Comparison of ENCODE assay signal across 11 cellular contexts in genomic region chr1:26125946-26126320, GRCh38. TPM values are rescaled to one million over a fixed set of nuclear protein-coding genes. Genes with fewer than 3 reads are reported as not detected.
DNase-seq lines count a peak whose midpoint lies in the region; ATAC-seq and TF ChIP-seq lines count a peak whose summit lies in the region.
"Had no signal": no experiment of that assay in that cellular context is flagged by ENCODE, and none has a peak within 500 bp of the region (broad histone marks: within the 10 kb centered on the region; RNA-seq: fewer than 3 reads in every experiment).

No MANE protein-coding gene starts in this region.

- peaks cover 51% of the 10 kb centered on the region for H3K4me1 Mint-ChIP-seq in activated T-cell treated with anti-CD3 and anti-CD28 coated beads, Interleukin-2, amount 50 U/mL, for 4 hours (ENCODE audit: low read depth)
- peaks cover 31% of the 10 kb centered on the region for H3K4me1 Mint-ChIP-seq in T-helper 17 cell

- H3K27me3 Mint-ChIP-seq in activated T-cell treated with anti-CD3 and anti-CD28 coated beads, Interleukin-2, amount 50 U/mL, for 4 hours (ENCODE audit: low read depth), result peaks cover 1% of the 10 kb centered on the region
- no peaks in the 10 kb centered on the region for H3K27me3 Mint-ChIP-seq in T-helper 17 cell

- H2AFZ ChIP-seq in hepatocyte, result no peak overlapping the region
- H2AFZ ChIP-seq: parathyroid adenoma had no signal

- no peak for DNase-seq in activated T-cell treated with anti-CD3 and anti-CD28 coated beads, Interleukin-2, amount 50 U/mL, for 4 hours
- no peak for DNase-seq in activated T-cell treated with anti-CD3 and anti-CD28 coated beads, Interleukin-2, amount 50 U/mL, for 1 hour
- DNase-seq in T-helper 17 cell (no peak), hepatocyte (ENCODE audit: low spot score) (no peak), tibial nerve (ENCODE audit: low spot score in 2 of 2) (no peak), NCI-H2107 (lab: John Stamatoyannopoulos, UW) (no peak), NCI-H2171 treated with DMSO at 0.1 percent for 48 hours (lab: John Stamatoyannopoulos, UW) (no peak)
- DNase-seq: T1000 had no signal

- H3K27ac ChIP-seq in hepatocyte (peak overlapping the region; percentile 47), tibial nerve (peak overlapping the region in 3 of 4 donors; percentile 1 to 66 (median 56))
- H3K27ac ChIP-seq: coronary artery, parathyroid adenoma had no signal

- peaks cover 3% of the 10 kb centered on the region for H3K4me1 ChIP-seq in hepatocyte (ENCODE audit: insufficient read depth)
- H3K4me1 ChIP-seq in tibial nerve, result peaks cover 0 to 41% (median 22%) of the 10 kb centered on the region in 4 donors

- peak overlapping the region; percentile 69 for H3K4me3 Mint-ChIP-seq in activated T-cell treated with anti-CD3 and anti-CD28 coated beads, Interleukin-2, amount 50 U/mL, for 4 hours
- H3K4me3 Mint-ChIP-seq in T-helper 17 cell, result peak overlapping the region; percentile 87

- H3K9me2 ChIP-seq in hepatocyte (replicated peaks; ENCODE audit: insufficient read depth), result no peaks in the 10 kb centered on the region

- WGBS in hepatocyte (ENCODE audit: low lambda C conversion rate, missing lambda C conversion rate), result 76% methylated on average over 1 of the region's 1 CpG
- 54 to 67% methylated on average over 1 of the region's 1 CpG for WGBS in tibial nerve, 2 donors

- no peak overlapping the region for H3K4me2 ChIP-seq in hepatocyte

- ATAC-seq in activated T-cell treated with anti-CD3 and anti-CD28 coated beads, Interleukin-2, amount 50 U/mL, for 4 hours, result no peak
- ATAC-seq in T-helper 17 cell (no peak), HG03378 (IDR thresholded peaks at IDR 0.05; ENCODE audit: unreplicated experiment) (no peak)

- H3K36me3 ChIP-seq in hepatocyte (replicated peaks; ENCODE audit: insufficient read depth, low read depth), result no peaks in the 10 kb centered on the region
- peaks cover 0 to 19% (median 0%) of the 10 kb centered on the region in 3 donors for H3K36me3 ChIP-seq in tibial nerve

- H3K9me3 ChIP-seq in T-helper 17 cell (ENCODE audit: control insufficient read depth, low read length, poor library complexity, severe bottlenecking), result no peaks in the 10 kb centered on the region
- H3K9me3 ChIP-seq in hepatocyte (ENCODE audit: low read depth), result no peaks in the 10 kb centered on the region
- H3K9me3 ChIP-seq in tibial nerve, result no peaks in the 10 kb centered on the region

- no peaks in the 10 kb centered on the region for H3K9me3 Mint-ChIP-seq in activated T-cell treated with anti-CD3 and anti-CD28 coated beads, Interleukin-2, amount 50 U/mL, for 4 hours

- TF ChIP-seq CTCF in hepatocyte (IDR thresholded peaks at IDR 0.05; ENCODE audit: poor library complexity), result no peak
- no peak for TF ChIP-seq CTCF in tibial nerve (IDR thresholded peaks at IDR 0.05)

- peaks cover 4% of the 10 kb centered on the region for H4K20me1 ChIP-seq in hepatocyte (ENCODE audit: insufficient read depth, poor library complexity, severe bottlenecking)

- H3K4me3 ChIP-seq in hepatocyte (no peak overlapping the region), tibial nerve (no peak overlapping the region)
- H3K4me3 ChIP-seq: coronary artery had no signal

- H3K36me3 Mint-ChIP-seq in activated T-cell treated with anti-CD3 and anti-CD28 coated beads, Interleukin-2, amount 50 U/mL, for 4 hours (ENCODE audit: insufficient read depth), result peaks cover 8% of the 10 kb centered on the region
- H3K36me3 Mint-ChIP-seq in T-helper 17 cell (ENCODE audit: low read depth), result peaks cover 3% of the 10 kb centered on the region

- TF ChIP-seq POLR2A in tibial nerve (IDR thresholded peaks at IDR 0.05), result no peak

- no peaks in the 10 kb centered on the region for H3K27me3 ChIP-seq in hepatocyte
- H3K27me3 ChIP-seq in tibial nerve, result no peaks in the 10 kb centered on the region

- H3K27ac Mint-ChIP-seq in T-helper 17 cell, result peak overlapping the region; percentile 92

- no peak for TF ChIP-seq EP300 in tibial nerve (IDR thresholded peaks at IDR 0.05)

- H3K79me2 ChIP-seq in hepatocyte, result peaks cover 15% of the 10 kb centered on the region
- H3K79me2 ChIP-seq: parathyroid adenoma had no signal

RNA-seq across cellular contexts. Expression of gene PDIK1L, which starts 14.3 kb away (rescaled TPM):
- 10 to 100 TPM in 2 of 3 donors, 1 to 10 TPM in 1; 9.6 to 13.5 (median 12.2) TPM for total RNA-seq in activated T-cell treated with anti-CD3 and anti-CD28 coated beads, Interleukin-2, amount 50 U/mL, for 4 hours
- total RNA-seq in T-helper 17 cell, result 1 to 10 TPM; 6.8 to 7.6 TPM
- total RNA-seq in hepatocyte, result 12.5 and 16.8 TPM in 2 replicates
- polyA plus RNA-seq in hepatocyte, result 2.6 and 4.4 TPM in 2 replicates
- total RNA-seq in tibial nerve, result 1 to 10 TPM; 5.4 to 9.0 (median 7.1) TPM

RNA-seq across cellular contexts. Expression of gene FAM110D, which starts 32.9 kb away (rescaled TPM):
- not detected for total RNA-seq in activated T-cell treated with anti-CD3 and anti-CD28 coated beads, Interleukin-2, amount 50 U/mL, for 4 hours
- total RNA-seq in T-helper 17 cell (not detected), hepatocyte (0.10 and 0.16 TPM in 2 replicates), tibial nerve (10 to 100 TPM; 11.9 to 22.7 (median 14.2) TPM)
- 0.40 and 0.44 TPM in 2 replicates for polyA plus RNA-seq in hepatocyte

RNA-seq across cellular contexts. Expression of gene C1orf232, which starts 42.8 kb away (rescaled TPM):
- not detected for total RNA-seq in activated T-cell treated with anti-CD3 and anti-CD28 coated beads, Interleukin-2, amount 50 U/mL, for 4 hours
- total RNA-seq in T-helper 17 cell, result not detected
- total RNA-seq in hepatocyte, result not detected in 2 replicates
- not detected in 2 replicates for polyA plus RNA-seq in hepatocyte
- total RNA-seq in tibial nerve, result not detected

RNA-seq across cellular contexts. Expression of gene ZNF593, which starts 43.8 kb away (rescaled TPM):
- total RNA-seq in activated T-cell treated with anti-CD3 and anti-CD28 coated beads, Interleukin-2, amount 50 U/mL, for 4 hours, result 100 to 1,000 TPM; 121 to 151 (median 139) TPM
- total RNA-seq in T-helper 17 cell, result 10 to 100 TPM; 15.6 to 15.9 TPM
- 20.5 and 25.7 TPM in 2 replicates for total RNA-seq in hepatocyte
- polyA plus RNA-seq in hepatocyte, result 69.1 and 71.8 TPM in 2 replicates
- total RNA-seq in tibial nerve, result 10 to 100 TPM; 24.9 to 46.5 (median 38.2) TPM

RNA-seq across cellular contexts. Expression of gene ZNF593OS, which starts 45.7 kb away (rescaled TPM):
- total RNA-seq in activated T-cell treated with anti-CD3 and anti-CD28 coated beads, Interleukin-2, amount 50 U/mL, for 4 hours, result not detected
- not detected for total RNA-seq in T-helper 17 cell
- total RNA-seq in hepatocyte, result 0.10 TPM in 1 of 2 replicates, not detected in the other
- polyA plus RNA-seq in hepatocyte, result 0.45 and 2.1 TPM in 2 replicates
- total RNA-seq in tibial nerve, result not detected

Comparison
In these comparisons a context has a peak if more than half of its experiments do, and no peak if none do; other contexts are left out.
1. RNA of gene FAM110D, which starts 32.9 kb away (total RNA-seq): 11.9 to 22.7 TPM in tibial nerve; 0.10 to 0.16 TPM in hepatocyte, not detected in activated T-cell treated with anti-CD3 and anti-CD28 coated beads, Interleukin-2, amount 50 U/mL, for 4 hours and not detected in T-helper 17 cell; every median in the first group is over 10 times any median in the second.